ENCODE assay signal across 20 cellular contexts in the genomic region with DNA sequence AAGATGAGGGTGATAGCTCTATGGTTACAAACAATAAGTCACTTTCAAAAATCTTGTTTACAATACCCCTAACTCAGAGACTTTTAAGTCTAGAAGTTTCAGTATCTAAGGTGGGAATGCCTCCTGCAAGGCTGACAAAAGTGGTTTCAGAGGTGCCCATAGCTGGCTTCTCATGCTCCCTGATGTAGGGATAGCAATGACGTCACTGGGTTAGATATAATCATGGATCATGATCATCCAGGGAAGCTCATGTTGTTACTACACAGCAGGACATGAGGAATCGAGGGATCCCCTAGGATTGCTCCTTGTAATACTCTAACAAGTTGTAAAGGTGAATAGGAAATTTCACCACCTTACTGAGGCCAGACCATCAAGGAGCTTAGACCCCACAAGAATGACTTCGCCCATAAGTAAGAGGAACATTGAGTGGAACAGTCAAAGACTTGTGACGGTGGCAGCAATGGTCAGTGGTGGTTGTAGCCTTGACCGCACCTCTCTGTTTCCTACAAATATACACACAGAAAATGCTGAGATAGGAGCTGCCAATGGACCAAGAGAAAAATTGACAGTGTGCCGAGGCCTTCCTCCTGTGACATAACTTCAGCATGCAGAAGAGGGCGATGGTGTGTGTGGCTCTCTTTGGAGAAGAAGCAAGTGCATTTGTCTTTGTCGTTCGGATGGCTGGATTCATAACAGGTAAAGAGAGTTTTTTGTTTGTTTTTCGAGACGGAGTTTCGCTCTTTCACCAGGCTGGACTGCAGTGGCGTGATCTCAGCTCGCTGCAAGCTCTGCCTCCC. TPM values are rescaled to one million over a fixed set of nuclear protein-coding genes. Genes with fewer than 3 reads are reported as not detected.
"Had no signal": no experiment of that assay in that cellular context is flagged by ENCODE, and none has a peak within 500 bp of the region (broad histone marks: within the 10 kb centered on the region; RNA-seq: fewer than 3 reads in every experiment).

No MANE protein-coding gene starts in this region.

- DNase-seq: activated CD4-positive, alpha-beta memory T cell treated with anti-CD3 and anti-CD28 coated beads, Interleukin-2, amount 10 ng/mL, durations not matched to agents 7 days and 5 days; activated CD4-positive, alpha-beta T cell treated with anti-CD3 and anti-CD28 coated beads for 48 hours; activated CD4-positive, CD25-positive, alpha-beta regulatory T cell; activated CD8-positive, alpha-beta memory T cell treated with anti-CD3 and anti-CD28 coated beads, Interleukin-2, amount 10 ng/mL, durations not matched to agents 7 days and 5 days; activated naive CD4-positive, alpha-beta T cell treated with Interleukin-2 at 50 U/mL for 16 hours; body of pancreas; effector CD4-positive, alpha-beta T cell; esophagus squamous epithelium; immature natural killer cell; kidney glomerular epithelial cell; left ventricle myocardium superior; occipital lobe; retina; spleen; stimulated activated naive CD4-positive, alpha-beta T cell treated with Interleukin-2 at 50 U/mL for 16 hours; substantia nigra; T-helper 9 cell had no signal

- H3K4me1 ChIP-seq: body of pancreas had no signal

- H3K4me3 ChIP-seq: body of pancreas, coronary artery, esophagus squamous epithelium, spleen, tibial nerve had no signal

- ATAC-seq: activated CD8-positive, alpha-beta memory T cell treated with anti-CD3 and anti-CD28 coated beads, Interleukin-2, amount 10 ng/mL, durations not matched to agents 7 days and 5 days; body of pancreas; left ventricle myocardium superior had no signal

- H3K27me3 ChIP-seq: body of pancreas, esophagus squamous epithelium, spleen, tibial nerve had no signal

- H3K9me3 ChIP-seq: body of pancreas, esophagus squamous epithelium, spleen, tibial nerve had no signal

- H3K36me3 ChIP-seq: esophagus squamous epithelium, spleen, tibial nerve had no signal

- H3K27ac ChIP-seq: body of pancreas, coronary artery, esophagus squamous epithelium, spleen, tibial nerve had no signal

RNA-seq across cellular contexts. Expression of gene APOL4, which starts 15.6 kb away (rescaled TPM):
- polyA plus RNA-seq: neural cell had no signal

RNA-seq across cellular contexts. Expression of gene APOL3, which starts 25.5 kb away (rescaled TPM):
- polyA plus RNA-seq: neural cell had no signal

RNA-seq across cellular contexts. Expression of gene APOL2, which starts 53.3 kb away (rescaled TPM):
- polyA plus RNA-seq: neural cell had no signal
